In the genomic region with DNA sequence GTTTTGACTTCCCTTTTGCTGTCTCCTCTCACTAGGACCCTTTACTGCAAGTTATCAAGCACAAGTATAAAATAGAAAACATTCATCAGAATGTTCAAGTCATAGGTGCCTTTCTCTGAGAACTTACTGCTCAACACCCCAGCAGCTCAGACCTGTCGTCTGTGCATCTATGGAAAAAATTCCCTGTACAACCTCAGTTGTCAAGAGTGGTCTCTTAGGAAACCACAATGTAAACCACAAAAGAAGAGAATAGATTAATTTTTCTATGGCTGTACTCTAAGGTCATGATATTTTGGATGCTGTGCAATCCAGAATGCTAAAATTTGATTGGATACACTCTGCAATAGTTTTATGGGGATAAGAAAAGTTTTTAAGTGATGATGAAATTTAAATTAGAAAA, we compare ENCODE assay signal across 11 cellular contexts.
DNase-seq lines count a peak whose midpoint lies in the region; ATAC-seq and TF ChIP-seq lines count a peak whose summit lies in the region.
"Had no signal": no experiment of that assay in that cellular context is flagged by ENCODE, and none has a peak within 500 bp of the region (broad histone marks: within the 10 kb centered on the region; RNA-seq: fewer than 3 reads in every experiment).

No MANE protein-coding gene starts in this region.

- no peak overlapping the region for H2BK15ac ChIP-seq in mesendoderm (replicated peaks; ENCODE audit: low read depth)

- WGBS in mesendoderm (ENCODE audit: extremely low coverage, insufficient coverage, low lambda C conversion rate): no CpG with 5 or more reads among the region's 1 CpG

- ATAC-seq in GM19328 (IDR thresholded peaks at IDR 0.05; ENCODE audit: unreplicated experiment): no peak

- H3K27me3 Mint-ChIP-seq in Caco-2 (ENCODE audit: insufficient read depth, unreplicated experiment) (no peaks in the 10 kb centered on the region), osteocyte (ENCODE audit: unreplicated experiment) (no peaks in the 10 kb centered on the region)

- no peak overlapping the region for H3K18ac ChIP-seq in mesendoderm (ENCODE audit: low read length)

- H3K4me1 ChIP-seq in Caco-2 (peaks cover 16% of the 10 kb centered on the region; the same call in 1 of the 2 replicates), SJSA1 (replicated peaks) (peaks cover 58% of the 10 kb centered on the region), mesendoderm (ENCODE audit: control insufficient read depth, low read depth, low read length) (peaks cover 5% of the 10 kb centered on the region)

- H3K27ac Mint-ChIP-seq in Caco-2 (ENCODE audit: unreplicated experiment): no peak overlapping the region
- H3K27ac Mint-ChIP-seq in osteocyte (ENCODE audit: unreplicated experiment): peak overlapping the region; percentile 98

- no peak overlapping the region for H2AK5ac ChIP-seq in mesendoderm (ENCODE audit: low read length)

- H2BK120ac ChIP-seq in mesendoderm (ENCODE audit: low read depth, low read length): no peak overlapping the region

- H3K4me1 Mint-ChIP-seq in Caco-2 (ENCODE audit: low read depth, unreplicated experiment) (peaks cover 28% of the 10 kb centered on the region), osteocyte (ENCODE audit: unreplicated experiment) (peaks cover 50% of the 10 kb centered on the region)

- no peak overlapping the region for H3K4ac ChIP-seq in mesendoderm (ENCODE audit: low read depth, low read length)

- H3K79me2 ChIP-seq in mesendoderm (ENCODE audit: control insufficient read depth, insufficient read depth, low read length): peaks cover 25% of the 10 kb centered on the region

- intact Hi-C loops in Caco-2 (cut with micrococcal nuclease; ENCODE audit: unreplicated experiment): loop anchor here (2.0 to 5.0 kb wide), 2 partner anchors 85 to 563 kb away; no protein-coding TSS in a partner anchor

- H2BK5ac ChIP-seq in mesendoderm (ENCODE audit: low read length): no peak overlapping the region

- CTCF ChIA-PET in Caco-2 (lab: Charles Lee): no interaction called here

- H3K9me3 ChIP-seq in Caco-2: no peaks in the 10 kb centered on the region
- no peaks in the 10 kb centered on the region for H3K9me3 ChIP-seq in SJSA1 (replicated peaks)

- no peaks in the 10 kb centered on the region for H3K9me3 Mint-ChIP-seq in Caco-2 (ENCODE audit: unreplicated experiment)
- H3K9me3 Mint-ChIP-seq in osteocyte (ENCODE audit: unreplicated experiment): no peaks in the 10 kb centered on the region

- no peak overlapping the region for H3K23ac ChIP-seq in mesendoderm (ENCODE audit: low read length)

- no peak overlapping the region for H4K8ac ChIP-seq in mesendoderm (ENCODE audit: low read depth, low read length)

- H3K4me2 ChIP-seq in mesendoderm (ENCODE audit: low read length): no peak overlapping the region

- H3K36me3 Mint-ChIP-seq in Caco-2 (ENCODE audit: insufficient read depth, unreplicated experiment): peaks cover 16% of the 10 kb centered on the region
- H3K36me3 Mint-ChIP-seq in osteocyte (ENCODE audit: unreplicated experiment): peaks cover 2% of the 10 kb centered on the region

- H3K27me3 ChIP-seq in Caco-2 (replicated peaks; ENCODE audit: control insufficient read depth, insufficient read depth, low read length): no peaks in the 10 kb centered on the region
- no peaks in the 10 kb centered on the region for H3K27me3 ChIP-seq in SJSA1 (replicated peaks)
- peaks cover 3% of the 10 kb centered on the region for H3K27me3 ChIP-seq in mesendoderm (ENCODE audit: insufficient read depth, low read length, poor library complexity)

- no peak for DNase-seq in Caco-2
- DNase-seq in SJSA1 (ENCODE audit: low read depth in 1 of 2, low spot score in 2 of 2): no peak
- DNase-seq in epithelial cell of prostate (ENCODE audit: low read depth, low spot score): no peak
- no peak for DNase-seq in osteocyte (ENCODE audit: extremely low spot score, unreplicated experiment)
- no peak for DNase-seq in DMS153 treated with DMSO at 0.1 percent for 48 hours (lab: John Stamatoyannopoulos, UW; ENCODE audit: unreplicated experiment)
- no peak for DNase-seq in mesendoderm
- DNase-seq: dorsolateral prefrontal cortex, KG1, midbrain, small intestine had no signal

- H3K4me3 ChIP-seq in Caco-2 (ENCODE audit: low read depth, low read length): no peak overlapping the region
- H3K4me3 ChIP-seq in SJSA1: no peak overlapping the region
- H3K4me3 ChIP-seq in mesendoderm (ENCODE audit: low read length): no peak overlapping the region

- no TSS peak for BruUV-seq in Caco-2 (replicated peaks; lab: Mats Ljungman, UMichigan)

- H3K56ac ChIP-seq in mesendoderm (ENCODE audit: low read length): no peak overlapping the region

- no peak overlapping the region for H4K5ac ChIP-seq in mesendoderm (ENCODE audit: low read length)

- H3K4me3 Mint-ChIP-seq in Caco-2 (ENCODE audit: unreplicated experiment) (peak overlapping the region; percentile 10), osteocyte (ENCODE audit: unreplicated experiment) (no peak overlapping the region)

- H3K36me3 ChIP-seq in Caco-2 (ENCODE audit: control insufficient read depth, insufficient read depth, low read length): peaks cover 1% of the 10 kb centered on the region; the same call in 1 of the 2 replicates
- peaks cover 8% of the 10 kb centered on the region for H3K36me3 ChIP-seq in SJSA1
- no peaks in the 10 kb centered on the region for H3K36me3 ChIP-seq in mesendoderm (ENCODE audit: control insufficient read depth, insufficient read depth, low read length)

- TF ChIP-seq CTCF in Caco-2 (IDR thresholded peaks at IDR 0.05; ENCODE audit: insufficient read depth in 1 of 2, low read depth in 1 of 2, low read length in 1 of 2, severe bottlenecking in 1 of 2, unreplicated experiment in 1 of 2) (no peak), osteocyte (IDR thresholded peaks at IDR 0.05) (no peak)

- POLR2A ChIA-PET in Caco-2 (lab: Charles Lee): no interaction called here

- H3K27ac ChIP-seq in SJSA1: peak overlapping the region; percentile 95
- peak overlapping the region; percentile 88 for H3K27ac ChIP-seq in epithelial cell of prostate
- no peak overlapping the region for H3K27ac ChIP-seq in mesendoderm (ENCODE audit: low read depth, low read length)

- H3K79me1 ChIP-seq in mesendoderm (ENCODE audit: low read length): peaks cover 7% of the 10 kb centered on the region

- H3K9ac ChIP-seq in mesendoderm (ENCODE audit: low read length): no peak overlapping the region
